Comparison of ENCODE assay signal across 12 cellular contexts in the genomic region with DNA sequence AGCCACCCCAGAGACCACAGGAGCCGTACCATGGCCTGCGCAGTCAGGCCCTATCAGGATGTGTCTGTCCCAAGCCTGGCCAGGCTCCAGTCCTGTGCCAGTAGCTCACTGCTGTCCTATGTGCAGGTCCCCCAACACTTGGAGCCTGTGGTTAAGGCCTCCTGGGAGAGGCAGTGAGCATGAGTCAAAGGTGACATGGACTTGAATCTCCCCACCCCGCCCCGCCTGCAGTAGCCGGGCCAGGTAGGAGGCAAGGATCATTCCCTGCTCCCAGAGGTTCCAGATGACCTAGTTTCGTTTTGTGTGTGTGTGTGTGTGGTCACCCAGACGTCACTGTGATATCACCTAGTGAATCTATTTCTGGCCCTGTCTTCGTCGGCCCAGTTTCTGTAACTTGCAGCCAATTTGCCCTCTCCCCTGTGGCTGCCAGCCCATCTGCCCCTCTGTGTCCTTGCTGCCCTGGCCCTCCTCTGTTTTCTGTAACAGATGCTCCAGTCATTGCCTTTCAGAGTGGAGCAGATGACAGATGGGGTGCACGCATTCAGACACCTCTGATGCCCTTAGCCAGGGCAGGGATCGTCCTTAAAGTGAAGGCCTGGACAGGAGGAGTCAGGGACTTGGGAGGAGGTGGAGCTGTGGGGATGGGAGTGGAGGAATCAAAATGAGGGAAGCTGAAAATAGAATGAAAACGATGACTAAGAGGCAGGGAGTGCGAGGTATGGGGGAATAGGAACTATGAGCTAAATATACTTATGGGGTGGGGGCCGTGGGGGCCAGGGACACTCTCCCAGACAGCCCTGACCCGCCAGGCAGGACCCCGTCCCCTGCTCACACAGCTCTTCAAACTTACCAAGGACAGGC. TPM values are rescaled to one million over a fixed set of nuclear protein-coding genes. Genes with fewer than 3 reads are reported as not detected.
DNase-seq lines count a peak whose midpoint lies in the region; ATAC-seq and TF ChIP-seq lines count a peak whose summit lies in the region.
"Had no signal": no experiment of that assay in that cellular context is flagged by ENCODE, and none has a peak within 500 bp of the region (broad histone marks: within the 10 kb centered on the region; RNA-seq: fewer than 3 reads in every experiment).

No MANE protein-coding gene starts in this region.

- H3K36me3 Mint-ChIP-seq in GM23338 (ENCODE audit: low read depth), result no peaks in the 10 kb centered on the region; the same call in 2 of the 3 replicates
- H3K36me3 Mint-ChIP-seq in activated CD4-positive, alpha-beta T cell treated with anti-CD3 and anti-CD28 coated beads for 36 hours (ENCODE audit: low read depth), result no peaks in the 10 kb centered on the region

- ATAC-seq in GM23338 (no peak), GM21619 (IDR thresholded peaks at IDR 0.05; ENCODE audit: unreplicated experiment) (no peak), GM18867 (IDR thresholded peaks at IDR 0.05; ENCODE audit: unreplicated experiment) (no peak)
- ATAC-seq in activated CD4-positive, alpha-beta T cell treated with anti-CD3 and anti-CD28 coated beads for 36 hours, result no peak

- H3K27me3 Mint-ChIP-seq in GM23338 (ENCODE audit: insufficient read depth, low read depth, poor library complexity), result peaks cover 15% of the 10 kb centered on the region
- H3K27me3 Mint-ChIP-seq in activated CD4-positive, alpha-beta T cell treated with anti-CD3 and anti-CD28 coated beads for 36 hours, result peaks cover 7% of the 10 kb centered on the region

- H3F3A ChIP-seq in GM23338 (replicated peaks; ENCODE audit: low read depth), result no peaks in the 10 kb centered on the region

- H4K8ac ChIP-seq in mesendoderm (ENCODE audit: low read depth, low read length), result no peak overlapping the region

- TF ChIP-seq CTCF in BE2C (IDR thresholded peaks at IDR 0.05; ENCODE audit: low read depth, low read length) (no peak), GM23338 (conservative IDR thresholded peaks at IDR 0.05; ENCODE audit: low read depth in 2 of 2) (no peak)

- no peak overlapping the region for H3K4ac ChIP-seq in mesendoderm (ENCODE audit: low read depth, low read length)

- WGBS in mesendoderm (ENCODE audit: extremely low coverage, insufficient coverage, low lambda C conversion rate), result no CpG with 5 or more reads among the region's 16 CpGs

- H3K27me3 ChIP-seq in BE2C (no peaks in the 10 kb centered on the region), mesendoderm (ENCODE audit: insufficient read depth, low read length, poor library complexity) (no peaks in the 10 kb centered on the region), GM23338 (ENCODE audit: insufficient read depth) (no peaks in the 10 kb centered on the region)

- no peak overlapping the region for H2BK15ac ChIP-seq in mesendoderm (replicated peaks; ENCODE audit: low read depth)

- H2AK5ac ChIP-seq in mesendoderm (ENCODE audit: low read length), result no peak overlapping the region

- H3K23ac ChIP-seq in mesendoderm (ENCODE audit: low read length), result no peak overlapping the region

- H3K4me3 Mint-ChIP-seq in GM23338, result no peak overlapping the region
- H3K4me3 Mint-ChIP-seq in activated CD4-positive, alpha-beta T cell treated with anti-CD3 and anti-CD28 coated beads for 36 hours, result no peak overlapping the region

- POLR2A ChIA-PET in activated CD4-positive, alpha-beta T cell treated with anti-CD3 and anti-CD28 coated beads for 36 hours (lab: Charles Lee), result no interaction called here

- no peaks in the 10 kb centered on the region for H3K79me1 ChIP-seq in mesendoderm (ENCODE audit: low read length)

- CTCF ChIA-PET in activated CD4-positive, alpha-beta T cell treated with anti-CD3 and anti-CD28 coated beads for 36 hours (lab: Charles Lee), result no interaction called here

- H3K79me2 ChIP-seq in mesendoderm (ENCODE audit: control insufficient read depth, insufficient read depth, low read length) (no peaks in the 10 kb centered on the region), GM23338 (replicated peaks; ENCODE audit: insufficient read depth) (no peaks in the 10 kb centered on the region)

- H3K4me1 Mint-ChIP-seq in GM23338, result peaks cover 41% of the 10 kb centered on the region
- no peaks in the 10 kb centered on the region for H3K4me1 Mint-ChIP-seq in activated CD4-positive, alpha-beta T cell treated with anti-CD3 and anti-CD28 coated beads for 36 hours

- no peak overlapping the region for H3K18ac ChIP-seq in mesendoderm (ENCODE audit: low read length)

- no peak overlapping the region for H2BK120ac ChIP-seq in mesendoderm (ENCODE audit: low read depth, low read length)

- H3K4me2 ChIP-seq in mesendoderm (ENCODE audit: low read length) (no peak overlapping the region), GM23338 (no peak overlapping the region)

- H3K4me3 ChIP-seq in BE2C (ENCODE audit: low read depth, low read length) (no peak overlapping the region), mesendoderm (ENCODE audit: low read length) (no peak overlapping the region), GM23338 (no peak overlapping the region)
- H3K4me3 ChIP-seq: skin epidermis had no signal

- H3K27ac Mint-ChIP-seq in GM23338, result no peak overlapping the region
- no peak overlapping the region for H3K27ac Mint-ChIP-seq in activated CD4-positive, alpha-beta T cell treated with anti-CD3 and anti-CD28 coated beads for 36 hours

- no peak overlapping the region for H2BK5ac ChIP-seq in mesendoderm (ENCODE audit: low read length)

- no peaks in the 10 kb centered on the region for H3K9me3 ChIP-seq in BE2C

- DNase-seq in BE2C, result peak; percentile 58
- DNase-seq in NCI-H1694 (lab: John Stamatoyannopoulos, UW), result peak; percentile 89
- DNase-seq in cerebellum (ENCODE audit: low spot score), result peak; percentile 73
- peak; percentile 29 for DNase-seq in mesendoderm
- no peak for DNase-seq in GM23338 (ENCODE audit: low spot score)
- DNase-seq in activated CD4-positive, alpha-beta T cell treated with anti-CD3 and anti-CD28 coated beads for 36 hours, result no peak
- DNase-seq: activated CD4-positive, alpha-beta T cell treated with anti-CD3 and anti-CD28 coated beads, Interleukin-2, amount 50 U/mL, for 1 hour; GOT3; NCI-H187 had no signal

- H3K27ac ChIP-seq in mesendoderm (ENCODE audit: low read depth, low read length), result no peak overlapping the region
- no peak overlapping the region for H3K27ac ChIP-seq in GM23338 (ENCODE audit: low read depth)

- H3K36me3 ChIP-seq in BE2C, result no peaks in the 10 kb centered on the region
- no peaks in the 10 kb centered on the region for H3K36me3 ChIP-seq in mesendoderm (ENCODE audit: control insufficient read depth, insufficient read depth, low read length)
- no peaks in the 10 kb centered on the region; the same call in 1 of the 2 replicates for H3K36me3 ChIP-seq in GM23338 (ENCODE audit: insufficient read depth)

- H3K4me1 ChIP-seq in BE2C (peaks cover 27% of the 10 kb centered on the region), mesendoderm (ENCODE audit: control insufficient read depth, low read depth, low read length) (no peaks in the 10 kb centered on the region), GM23338 (ENCODE audit: insufficient read depth) (no peaks in the 10 kb centered on the region; the same call in 1 of the 2 replicates)

- peak overlapping the region; percentile 30 for H3K9ac ChIP-seq in mesendoderm (ENCODE audit: low read length)

- intact Hi-C loops in activated CD4-positive, alpha-beta T cell treated with anti-CD3 and anti-CD28 coated beads for 36 hours (cut with DNase I, micrococcal nuclease), result no loop called here

- no peak overlapping the region for H2AFZ ChIP-seq in GM23338

- no peaks in the 10 kb centered on the region for H4K20me1 ChIP-seq in GM23338 (replicated peaks; ENCODE audit: insufficient read depth)

- H3K9me3 Mint-ChIP-seq in GM23338, result no peaks in the 10 kb centered on the region
- no peaks in the 10 kb centered on the region for H3K9me3 Mint-ChIP-seq in activated CD4-positive, alpha-beta T cell treated with anti-CD3 and anti-CD28 coated beads for 36 hours (ENCODE audit: low read depth)

- peak overlapping the region; percentile 53 for H3K56ac ChIP-seq in mesendoderm (ENCODE audit: low read length)

- no peaks in the 10 kb centered on the region for H3K9me2 ChIP-seq in GM23338 (ENCODE audit: insufficient read depth)

- no peak overlapping the region for H4K5ac ChIP-seq in mesendoderm (ENCODE audit: low read length)

TF ChIP-seq in GM23338, 12 proteins besides CTCF, POLR2A, EP300 and RAD21 (continues in another document):
- TF ChIP-seq POLR2AphosphoS5 (IDR thresholded peaks at IDR 0.05; ENCODE audit: low read depth) (no peak), ZNF114 (CRISPR knock-in tag; IDR thresholded peaks at IDR 0.05) (no peak), NANOG (IDR thresholded peaks at IDR 0.05; ENCODE audit: borderline replicate concordance) (no peak), JUNB (IDR thresholded peaks at IDR 0.05; ENCODE audit: unreplicated experiment) (no peak), STAT1 (IDR thresholded peaks at IDR 0.05; ENCODE audit: unreplicated experiment) (no peak), ZNF331 (CRISPR knock-in tag; IDR thresholded peaks at IDR 0.05; ENCODE audit: low read depth) (no peak), EZH2 (IDR thresholded peaks at IDR 0.05; ENCODE audit: low read depth, unreplicated experiment) (no peak), EZH2phosphoT487 (IDR thresholded peaks at IDR 0.05; ENCODE audit: unreplicated experiment) (no peak)
- TF ChIP-seq, protein P1, sequence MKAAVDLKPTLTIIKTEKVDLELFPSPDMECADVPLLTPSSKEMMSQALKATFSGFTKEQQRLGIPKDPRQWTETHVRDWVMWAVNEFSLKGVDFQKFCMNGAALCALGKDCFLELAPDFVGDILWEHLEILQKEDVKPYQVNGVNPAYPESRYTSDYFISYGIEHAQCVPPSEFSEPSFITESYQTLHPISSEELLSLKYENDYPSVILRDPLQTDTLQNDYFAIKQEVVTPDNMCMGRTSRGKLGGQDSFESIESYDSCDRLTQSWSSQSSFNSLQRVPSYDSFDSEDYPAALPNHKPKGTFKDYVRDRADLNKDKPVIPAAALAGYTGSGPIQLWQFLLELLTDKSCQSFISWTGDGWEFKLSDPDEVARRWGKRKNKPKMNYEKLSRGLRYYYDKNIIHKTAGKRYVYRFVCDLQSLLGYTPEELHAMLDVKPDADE (IDR thresholded peaks at IDR 0.05), result no peak

RNA-seq across cellular contexts. Expression of a gene that starts 37.4 kb away (rescaled TPM):
- polyA plus RNA-seq in BE2C (2012; ENCODE audit: insufficient read depth, insufficient read length, low read depth), result not detected
- 11.1 TPM for total RNA-seq in cerebellum
- polyA plus RNA-seq in mesendoderm (2013, experiment 1 of 2), result 0.15 TPM
- polyA plus RNA-seq in mesendoderm (2013, experiment 2 of 2), result 0.15 TPM
- total RNA-seq in GM23338 (2014; rRNA removed; shearing (Covaris generic)), result 0.56 and 2.1 TPM in 2 replicates
- 0.43 TPM in 1 of 2 replicates, not detected in the other for polyA plus RNA-seq in GM23338 (2016; fragmentation: Nextera tagmentation; extraction: Ambion mirVana)
- under 1 TPM; 0.35 to 0.37 TPM for total RNA-seq in activated CD4-positive, alpha-beta T cell treated with anti-CD3 and anti-CD28 coated beads for 36 hours

Comparison
In these comparisons a context has a peak if more than half of its experiments do, and no peak if none do; other contexts are left out.
1. DNase-seq: peak in BE2C (single experiment), NCI-H1694 (single experiment), cerebellum (single experiment) and mesendoderm (single experiment); none in GM23338 (single experiment) and activated CD4-positive, alpha-beta T cell treated with anti-CD3 and anti-CD28 coated beads for 36 hours (single experiment).